18 cellular contexts compared by ENCODE assay signal in the genomic region with DNA sequence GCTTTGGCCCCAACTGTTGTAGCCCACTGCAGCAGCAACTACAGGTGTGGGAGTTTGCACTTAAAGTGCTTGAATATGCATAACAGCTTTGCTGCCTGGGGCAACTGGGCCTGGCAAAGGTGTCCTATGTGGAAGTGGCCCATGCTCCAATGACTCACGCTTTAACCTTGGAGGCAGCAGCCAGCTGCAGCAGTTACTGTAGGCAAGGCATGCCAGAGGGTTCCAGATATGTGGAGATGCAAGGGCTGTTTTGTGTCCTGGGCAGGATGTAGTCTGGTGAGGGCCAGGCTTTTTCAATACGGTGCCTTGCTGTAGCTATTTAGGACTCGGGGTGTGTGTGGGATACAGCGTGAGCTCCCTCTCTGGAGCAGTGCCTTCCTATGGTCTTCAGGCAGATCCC.
A peak's percentile ranks its signal among the peaks of the same experiment; 100 is the strongest.
DNase-seq lines count a peak whose midpoint lies in the region; ATAC-seq, FAIRE-seq and TF ChIP-seq lines count a peak whose summit lies in the region.
"Had no signal": no experiment of that assay in that cellular context is flagged by ENCODE, and none has a peak within 500 bp of the region (broad histone marks: within the 10 kb centered on the region; RNA-seq: fewer than 3 reads in every experiment).

No MANE protein-coding gene starts in this region.

- in situ Hi-C loops in Panc1 (cut with HindIII; ENCODE audit: low pct_unique_long_range_greater_than_20kb, low sequenced_read_pairs): no loop called here

- H3K27me3 ChIP-seq in Panc1 (ENCODE audit: control insufficient read depth, insufficient read depth, low read length): no peaks in the 10 kb centered on the region
- H3K27me3 ChIP-seq in keratinocyte (ENCODE audit: control insufficient read depth, extremely low read depth, insufficient read depth, low read length): no peaks in the 10 kb centered on the region
- no peaks in the 10 kb centered on the region for H3K27me3 ChIP-seq in small intestine (ENCODE audit: control insufficient read depth in 2 of 2, insufficient read depth in 2 of 2, low read length in 2 of 2)
- H3K27me3 ChIP-seq: BLaER1 treated with 17β-estradiol and CSF1 and Interleukin-3, amounts not matched to agents 10 nM and 100 nM had no signal

- H3K36me3 ChIP-seq in Panc1 (ENCODE audit: control insufficient read depth, insufficient read depth, low read length) (no peaks in the 10 kb centered on the region), keratinocyte (ENCODE audit: control insufficient read depth in 2 of 2, extremely low read depth in 1 of 2, insufficient read depth in 2 of 2, low read length in 2 of 2) (no peaks in the 10 kb centered on the region), small intestine (ENCODE audit: control insufficient read depth in 2 of 2, insufficient read depth in 2 of 2, low read length in 2 of 2) (no peaks in the 10 kb centered on the region)
- H3K36me3 ChIP-seq: BLaER1 treated with 17β-estradiol and CSF1 and Interleukin-3, amounts not matched to agents 10 nM and 100 nM had no signal

- no TSS peak for BruUV-seq in Panc1 (replicated peaks; lab: Mats Ljungman, UMichigan)

- CTCF ChIA-PET in Panc1 (lab: Charles Lee): no interaction called here

- intact Hi-C loops in Panc1 (cut with micrococcal nuclease; ENCODE audit: unreplicated experiment): no loop called here

- no peak for TF ChIP-seq CTCF in Panc1 (IDR thresholded peaks at IDR 0.05)
- no peak for TF ChIP-seq CTCF in keratinocyte (optimal IDR thresholded peaks at IDR 0.05 in 1 of 3, IDR thresholded peaks at IDR 0.05 in 1 of 3, conservative IDR thresholded peaks at IDR 0.05 in 1 of 3; ENCODE audit: extremely low read depth in 1 of 3, insufficient read depth in 2 of 3, low read length in 3 of 3)

- H4K20me1 ChIP-seq in keratinocyte (ENCODE audit: control insufficient read depth, extremely low read depth, insufficient read depth, low read length): no peaks in the 10 kb centered on the region
- H4K20me1 ChIP-seq: BLaER1 treated with 17β-estradiol and CSF1 and Interleukin-3, amounts not matched to agents 10 nM and 100 nM had no signal

- H3K4me2 ChIP-seq in keratinocyte (ENCODE audit: control insufficient read depth, extremely low read depth, insufficient read depth, low read depth, low read length): no peak overlapping the region
- H3K4me2 ChIP-seq: BLaER1 treated with 17β-estradiol and CSF1 and Interleukin-3, amounts not matched to agents 10 nM and 100 nM had no signal

- POLR2A ChIA-PET in Panc1 (lab: Charles Lee): no interaction called here

- H3K9me3 ChIP-seq in Panc1 (ENCODE audit: control insufficient read depth, insufficient read depth, low read depth, low read length): no peaks in the 10 kb centered on the region
- H3K9me3 ChIP-seq in keratinocyte (ENCODE audit: control insufficient read depth, low read depth, low read length): no peaks in the 10 kb centered on the region
- H3K9me3 ChIP-seq in small intestine (ENCODE audit: control insufficient read depth, low read depth): no peaks in the 10 kb centered on the region

- no peak for TF ChIP-seq POLR2A in H54 (IDR thresholded peaks at IDR 0.05; ENCODE audit: low read depth, low read length)

- DNase-seq in DMS53 (lab: John Stamatoyannopoulos, UW) (peak; percentile 67), DMS53 treated with DMSO at 0.1 percent for 48 hours (lab: John Stamatoyannopoulos, UW; ENCODE audit: unreplicated experiment) (no peak), COLO668 (lab: John Stamatoyannopoulos, UW; ENCODE audit: unreplicated experiment) (peak; percentile 61), Panc1 (ENCODE audit: low read depth, low spot score) (no peak), keratinocyte (ENCODE audit: low read depth, low spot score) (no peak), H54 (ENCODE audit: insufficient read length, low spot score) (no peak), small intestine (no peak)
- DNase-seq: KG1, MM.1S, NCI-H1105, NCI-H187 treated with DMSO at 0.1 percent for 48 hours, NCI-H526 treated with DMSO at 0.1 percent for 48 hours, PC-3, Right ventricle myocardium superior had no signal

- WGBS in small intestine, 3 donors: 86 to 93% (median 92%) methylated on average over 4 of the region's 4 CpGs

- no peak overlapping the region for H2AFZ ChIP-seq in keratinocyte (ENCODE audit: control insufficient read depth, low read length)

- no peak overlapping the region for H3K27ac ChIP-seq in Panc1 (ENCODE audit: low read length)
- H3K27ac ChIP-seq in keratinocyte (ENCODE audit: control insufficient read depth, insufficient read depth, low read length): no peak overlapping the region
- H3K27ac ChIP-seq in small intestine (ENCODE audit: low read depth in 1 of 2, low read length in 1 of 2): no peak overlapping the region
- H3K27ac ChIP-seq: 22Rv1; BLaER1 treated with 17β-estradiol and CSF1 and Interleukin-3, amounts not matched to agents 10 nM and 100 nM had no signal

- no peak overlapping the region for H3K4me3 ChIP-seq in Panc1 (ENCODE audit: low read depth in 2 of 2, low read length in 2 of 2)
- H3K4me3 ChIP-seq in keratinocyte (ENCODE audit: control insufficient read depth in 2 of 3, extremely low read depth in 1 of 3, insufficient read depth in 2 of 3, low read depth in 1 of 3, low read length in 3 of 3): no peak overlapping the region
- H3K4me3 ChIP-seq in small intestine (ENCODE audit: low read depth in 1 of 2, low read length in 2 of 2): no peak overlapping the region
- H3K4me3 ChIP-seq: BLaER1 treated with 17β-estradiol and CSF1 and Interleukin-3, amounts not matched to agents 10 nM and 100 nM had no signal

- dilution Hi-C loops in keratinocyte (cut with MboI; ENCODE audit: extremely low pct_ligation_motif_present, low sequenced_read_pairs): loop anchor here (25.0 kb wide), 1 partner anchor 167 kb away; no protein-coding TSS in a partner anchor

- H3K79me2 ChIP-seq in keratinocyte (ENCODE audit: control insufficient read depth, insufficient read depth, low read length): no peaks in the 10 kb centered on the region

- peak; percentile 30; the same call in 1 of the 2 replicates for ATAC-seq in Panc1
- no peak for ATAC-seq in GM19351 (IDR thresholded peaks at IDR 0.05; ENCODE audit: unreplicated experiment)
- ATAC-seq: HCT116, PC-3 had no signal

- H3K9ac ChIP-seq in keratinocyte (ENCODE audit: control insufficient read depth, extremely low read depth, insufficient read depth, low read length): no peak overlapping the region
- H3K9ac ChIP-seq: BLaER1 treated with 17β-estradiol and CSF1 and Interleukin-3, amounts not matched to agents 10 nM and 100 nM had no signal

- FAIRE-seq in keratinocyte (lab: Jason Lieb, UNC): peak; percentile 53
- FAIRE-seq in H54 (lab: Jason Lieb, UNC): no peak
- no peak for FAIRE-seq in small intestine (lab: Jason Lieb, UNC)

- no peaks in the 10 kb centered on the region for H3K9me1 ChIP-seq in keratinocyte (ENCODE audit: control insufficient read depth, extremely low read depth, insufficient read depth, low read length)

- H3K4me1 ChIP-seq in Panc1 (ENCODE audit: control insufficient read depth, insufficient read depth, low read length): no peaks in the 10 kb centered on the region
- no peaks in the 10 kb centered on the region for H3K4me1 ChIP-seq in keratinocyte (ENCODE audit: control insufficient read depth, extremely low read depth, insufficient read depth, low read length)
- H3K4me1 ChIP-seq in small intestine (ENCODE audit: control insufficient read depth in 2 of 2, insufficient read depth in 1 of 2, low read depth in 1 of 2, low read length in 1 of 2): no peaks in the 10 kb centered on the region
- H3K4me1 ChIP-seq: BLaER1 treated with 17β-estradiol and CSF1 and Interleukin-3, amounts not matched to agents 10 nM and 100 nM had no signal

Comparison
In these comparisons a context has a peak if more than half of its experiments do, and no peak if none do; other contexts are left out.
1. DNase-seq: peak in DMS53 (single experiment) and COLO668 (single experiment); none in DMS53 treated with DMSO at 0.1 percent for 48 hours (single experiment), Panc1 (single experiment), keratinocyte (single experiment), H54 (single experiment) and small intestine (single experiment).